ENCODE assay signal across 8 cellular contexts in genomic region chr1:15618685-15619525, GRCh38. TPM values are rescaled to one million over a fixed set of nuclear protein-coding genes. Genes with fewer than 3 reads are reported as not detected.
A peak's percentile ranks its signal among the peaks of the same experiment; 100 is the strongest.
DNase-seq lines count a peak whose midpoint lies in the region; ATAC-seq and TF ChIP-seq lines count a peak whose summit lies in the region.

No MANE protein-coding gene starts in this region.

- TF ChIP-seq CTCF in cardiac muscle cell (IDR thresholded peaks at IDR 0.05; ENCODE audit: low read depth, low read length) (no peak), stomach (IDR thresholded peaks at IDR 0.05) (no peak)

- H3K9ac ChIP-seq in iPS-15b (ENCODE audit: low read depth, low read length) = peak overlapping the region; percentile 89

- no peaks in the 10 kb centered on the region for H3K9me3 ChIP-seq in cardiac muscle cell (ENCODE audit: low read depth)
- H3K9me3 ChIP-seq in iPS-15b (ENCODE audit: control insufficient read depth, insufficient read depth, low read length) = no peaks in the 10 kb centered on the region
- no peaks in the 10 kb centered on the region for H3K9me3 ChIP-seq in stomach

- H3K27me3 Mint-ChIP-seq in activated T-helper 17 cell treated with anti-CD3 and anti-CD28 coated beads, Interleukin-2, amount 50 U/mL, for 72 hours = no peaks in the 10 kb centered on the region

- no peaks in the 10 kb centered on the region for H3K27me3 ChIP-seq in cardiac muscle cell
- H3K27me3 ChIP-seq in iPS-15b (ENCODE audit: control insufficient read depth, insufficient read depth, low read length) = no peaks in the 10 kb centered on the region
- no peaks in the 10 kb centered on the region for H3K27me3 ChIP-seq in stomach

- no peak for TF ChIP-seq EP300 in stomach (IDR thresholded peaks at IDR 0.05)

- peak overlapping the region; percentile 85 for H3K4me3 Mint-ChIP-seq in activated T-helper 17 cell treated with anti-CD3 and anti-CD28 coated beads, Interleukin-2, amount 50 U/mL, for 72 hours

- 65 to 67% (median 66%) methylated on average over 26 of the region's 26 CpGs for WGBS in stomach, 5 donors

- peaks cover 33% of the 10 kb centered on the region for H3K36me3 Mint-ChIP-seq in activated T-helper 17 cell treated with anti-CD3 and anti-CD28 coated beads, Interleukin-2, amount 50 U/mL, for 72 hours (ENCODE audit: low read depth)

- peak overlapping the region; percentile 90 for H3K27ac Mint-ChIP-seq in activated T-helper 17 cell treated with anti-CD3 and anti-CD28 coated beads, Interleukin-2, amount 50 U/mL, for 72 hours

- H3K4me1 Mint-ChIP-seq in activated T-helper 17 cell treated with anti-CD3 and anti-CD28 coated beads, Interleukin-2, amount 50 U/mL, for 72 hours = peaks cover 28% of the 10 kb centered on the region

- intact Hi-C loops in left ventricle myocardium superior (cut with micrococcal nuclease) = no loop called here
- intact Hi-C loops in stomach (cut with DNase I; ENCODE audit: low total_unique reads) = no loop called here

- H3K4me3 ChIP-seq in cardiac muscle cell (peak overlapping the region; percentile 67), iPS-15b (ENCODE audit: low read depth, low read length) (peak overlapping the region; percentile 93), stomach (peak overlapping the region; percentile 85 to 95 (median 90))

- H3K27ac ChIP-seq in cardiac muscle cell (peak overlapping the region; percentile 93), stomach (peak overlapping the region; percentile 81 to 100 (median 98))

- no peaks in the 10 kb centered on the region for H3K36me3 ChIP-seq in cardiac muscle cell
- peaks cover 4% of the 10 kb centered on the region for H3K36me3 ChIP-seq in iPS-15b (ENCODE audit: control insufficient read depth, insufficient read depth, low read length)
- H3K36me3 ChIP-seq in stomach = no peaks in the 10 kb centered on the region

- no peak for TF ChIP-seq POLR2A in stomach (IDR thresholded peaks at IDR 0.05)

- peak in 1 of 2 donors; percentile 69 for DNase-seq in cardiac muscle cell (ENCODE audit: low read depth in 1 of 2, low spot score in 1 of 2)
- no peak for DNase-seq in left ventricle myocardium superior
- DNase-seq in stomach = no peak
- DNase-seq in NCI-H446 treated with DMSO at 0.1 percent for 48 hours (lab: John Stamatoyannopoulos, UW) = no peak
- DNase-seq in mucosa of gallbladder (ENCODE audit: low spot score) = no peak

- ATAC-seq in left ventricle myocardium superior (no peak), HG02981 (IDR thresholded peaks at IDR 0.05; ENCODE audit: unreplicated experiment) (no peak)
- ATAC-seq in activated T-helper 17 cell treated with anti-CD3 and anti-CD28 coated beads, Interleukin-2, amount 50 U/mL, for 72 hours (replicated peaks) = no peak

- peaks cover 27% of the 10 kb centered on the region for H3K4me1 ChIP-seq in cardiac muscle cell (ENCODE audit: low read depth)
- peaks cover 8% of the 10 kb centered on the region for H3K4me1 ChIP-seq in iPS-15b (ENCODE audit: control insufficient read depth, insufficient read depth, low read length)
- H3K4me1 ChIP-seq in stomach = peaks cover 41 to 75% (median 59%) of the 10 kb centered on the region in 4 donors

- no peaks in the 10 kb centered on the region for H3K9me3 Mint-ChIP-seq in activated T-helper 17 cell treated with anti-CD3 and anti-CD28 coated beads, Interleukin-2, amount 50 U/mL, for 72 hours

RNA-seq across cellular contexts. Expression of gene DDI2, which starts 1.6 kb away (rescaled TPM):
- total RNA-seq in cardiac muscle cell = 11.3 and 26.8 TPM in 2 replicates
- polyA plus RNA-seq in cardiac muscle cell = 7.4 and 10.0 TPM in 2 replicates
- total RNA-seq in left ventricle myocardium superior = 21.9 TPM
- 10 to 100 TPM; 28.3 to 39.3 TPM for total RNA-seq in activated T-helper 17 cell treated with anti-CD3 and anti-CD28 coated beads, Interleukin-2, amount 50 U/mL, for 72 hours
- 100 to 1,000 TPM in 1 of 5 donors, 10 to 100 TPM in 4; 12.7 to 261 (median 42.8) TPM for total RNA-seq in stomach
- 1 to 10 TPM; 3.1 to 5.0 (median 4.1) TPM for polyA plus RNA-seq in stomach
- total RNA-seq in mucosa of gallbladder = 45.2 TPM

RNA-seq across cellular contexts. Expression of gene AGMAT, which starts 34.1 kb away (rescaled TPM):
- 0.45 and 0.70 TPM in 2 replicates for total RNA-seq in cardiac muscle cell
- 0.12 and 0.31 TPM in 2 replicates for polyA plus RNA-seq in cardiac muscle cell
- not detected for total RNA-seq in left ventricle myocardium superior
- total RNA-seq in activated T-helper 17 cell treated with anti-CD3 and anti-CD28 coated beads, Interleukin-2, amount 50 U/mL, for 72 hours = 10 to 100 TPM in 1 of 2 donors, 1 to 10 TPM in 1; 9.7 to 16.6 TPM
- 1 to 10 TPM in 2 of 5 donors, under 1 TPM in 1, not detected in 2; 0.14 to 9.8 (median 4.6) TPM for total RNA-seq in stomach
- polyA plus RNA-seq in stomach = under 1 TPM; 0.35 to 0.56 (median 0.46) TPM
- 2.8 TPM for total RNA-seq in mucosa of gallbladder
